Comparison of ENCODE assay signal across 7 cellular contexts in the genomic region with DNA sequence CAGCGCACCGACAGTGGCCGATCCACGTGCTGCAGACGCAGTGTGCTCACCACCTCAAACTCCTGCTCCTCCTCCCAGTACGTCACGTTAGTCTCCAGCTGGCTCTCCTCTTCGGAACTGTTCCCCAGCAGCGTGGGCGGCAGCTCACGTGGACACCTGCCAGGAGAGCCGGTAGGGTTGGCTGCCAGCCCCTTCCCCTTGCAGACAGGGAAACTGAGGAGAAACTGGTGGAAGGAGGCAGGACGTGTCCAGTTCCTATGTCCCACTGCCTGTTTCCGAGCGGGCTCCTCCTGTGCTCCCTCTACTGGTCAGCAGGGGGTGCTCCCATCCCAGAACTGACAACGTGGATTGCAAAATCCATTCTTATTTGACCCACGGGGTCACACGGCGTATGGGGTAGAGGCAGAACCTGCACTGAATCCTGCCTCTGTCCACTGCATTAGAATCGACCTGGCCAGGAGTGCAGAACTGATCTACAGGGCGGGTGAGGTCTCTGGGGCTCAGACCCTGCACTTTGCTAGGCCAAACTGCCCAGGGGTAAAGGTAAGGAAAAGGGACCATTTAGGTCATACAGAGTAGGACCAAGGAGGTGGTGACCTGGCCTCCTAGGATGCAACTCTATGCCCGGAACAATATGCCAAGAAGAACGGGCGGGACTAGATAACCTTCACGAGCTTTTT. TPM values are rescaled to one million over a fixed set of nuclear protein-coding genes. Genes with fewer than 3 reads are reported as not detected.
DNase-seq lines count a peak whose midpoint lies in the region; ATAC-seq and TF ChIP-seq lines count a peak whose summit lies in the region.

No MANE protein-coding gene starts in this region.

- H3K4me2 ChIP-seq in PC-9 (peak overlapping the region; percentile 73), trophoblast cell (ENCODE audit: low read length) (no peak overlapping the region)

- H3F3A ChIP-seq in PC-9 (ENCODE audit: insufficient read depth, low read depth), result no peaks in the 10 kb centered on the region

- peak; percentile 94 for TF ChIP-seq CTCF in PC-9 (conservative IDR thresholded peaks at IDR 0.05)

- no peak overlapping the region for H2BK120ac ChIP-seq in trophoblast cell (ENCODE audit: insufficient read depth, low read length, poor library complexity)

- H3K14ac ChIP-seq in trophoblast cell (ENCODE audit: low read length), result no peak overlapping the region

- CTCF ChIA-PET in PC-9 (lab: Charles Lee), result interaction anchor here (0.7 kb wide), 1 partner anchor 90 kb away, joined by 9 read pairs; no protein-coding TSS in a partner anchor

- peaks cover 9% of the 10 kb centered on the region for H3K79me1 ChIP-seq in trophoblast cell (ENCODE audit: low read length)

- H3K79me2 ChIP-seq in PC-9 (ENCODE audit: low read depth) (no peaks in the 10 kb centered on the region), trophoblast cell (ENCODE audit: control insufficient read depth, insufficient read depth, low read length, poor library complexity) (peaks cover 2% of the 10 kb centered on the region)

- H3K27ac ChIP-seq in PC-9 (no peak overlapping the region), trophoblast cell (ENCODE audit: low read depth, low read length) (no peak overlapping the region), aorta (ENCODE audit: low read depth in 1 of 2, low read length in 2 of 2) (no peak overlapping the region)

- peak overlapping the region; percentile 67 for H2AK5ac ChIP-seq in trophoblast cell (ENCODE audit: low read length)

- H3K23ac ChIP-seq in trophoblast cell (ENCODE audit: low read length), result no peak overlapping the region

- ATAC-seq in HG02759 (IDR thresholded peaks at IDR 0.05; ENCODE audit: unreplicated experiment), result peak; percentile 75
- peak; percentile 81 for ATAC-seq in aorta (ENCODE audit: low FRiP score)

- no peak overlapping the region for H3K9ac ChIP-seq in trophoblast cell (ENCODE audit: low read length)

- peak overlapping the region; percentile 42; the same call in 1 of the 2 replicates for H3K4me3 ChIP-seq in PC-9
- peak overlapping the region; percentile 33 for H3K4me3 ChIP-seq in trophoblast cell (ENCODE audit: low read depth, low read length)
- no peak overlapping the region for H3K4me3 ChIP-seq in aorta (ENCODE audit: low read length in 2 of 2)

- no CpG with 5 or more reads among the region's 25 CpGs for WGBS in trophoblast cell (ENCODE audit: extremely low coverage, insufficient coverage, insufficient read length)
- 13 to 16% methylated on average over 25 of the region's 25 CpGs for WGBS in aorta, 2 donors

- no peak overlapping the region for H2BK5ac ChIP-seq in trophoblast cell (ENCODE audit: low read depth, low read length, poor library complexity)

- H3K36me3 ChIP-seq in PC-9 (ENCODE audit: low read depth), result no peaks in the 10 kb centered on the region
- peaks cover 67 to 78% of the 10 kb centered on the region in 2 experiments for H3K36me3 ChIP-seq in trophoblast cell (ENCODE audit: control insufficient read depth in 1 of 2, insufficient read depth in 2 of 2, low read length in 2 of 2)
- peaks cover 2 to 22% of the 10 kb centered on the region in 2 donors for H3K36me3 ChIP-seq in aorta (ENCODE audit: control insufficient read depth in 1 of 2, insufficient read depth in 2 of 2, low read length in 1 of 2)

- POLR2A ChIA-PET in PC-9 (lab: Charles Lee; ENCODE audit: unreplicated experiment), result interaction anchor here (0.6 kb wide), 1 partner anchor 221 kb away, joined by 3 read pairs; no protein-coding TSS in a partner anchor

- no peak overlapping the region for H4K12ac ChIP-seq in trophoblast cell (ENCODE audit: low read depth, low read length)

- no peak overlapping the region for H3K4ac ChIP-seq in trophoblast cell (ENCODE audit: low read depth, low read length)

- DNase-seq in GDM1 (lab: John Stamatoyannopoulos, UW), result peak; percentile 27
- DNase-seq in PC-9, result peak; percentile 50 to 72
- peak; percentile 34 for DNase-seq in activated naive CD4-positive, alpha-beta T cell treated with Interleukin-2 at 50 U/mL for 16 hours
- DNase-seq in globus pallidus (ENCODE audit: low spot score), result peak; percentile 51
- peak; percentile 59 to 85 for DNase-seq in trophoblast cell
- DNase-seq in aorta, result peak; percentile 84 to 91

- peak overlapping the region; percentile 13 for H4K91ac ChIP-seq in trophoblast cell (ENCODE audit: low read depth, low read length)

- intact Hi-C loops in PC-9 (cut with micrococcal nuclease; ENCODE audit: unreplicated experiment) (loop anchor here (1.0 to 5.0 kb wide), 6 partner anchors 31 to 306 kb away; no protein-coding TSS in a partner anchor), aorta (cut with DNase I) (loop anchor here (1.0 to 5.0 kb wide), 4 partner anchors 31 to 128 kb away; partner anchors contain the start of genes HMGXB3 (in 1 of the 2) and TIGD6 (in 1 of the 2))

- no TSS peak for BruUV-seq in PC-9 (replicated peaks; lab: Mats Ljungman, UMichigan)

- H3K9me3 ChIP-seq in PC-9 (ENCODE audit: insufficient read depth, low read depth) (no peaks in the 10 kb centered on the region), trophoblast cell (ENCODE audit: insufficient read depth, low read depth, low read length) (peaks cover 5% of the 10 kb centered on the region), aorta (ENCODE audit: control insufficient read depth, low read length) (no peaks in the 10 kb centered on the region)

- no peaks in the 10 kb centered on the region; the same call in 1 of the 2 replicates for H3K27me3 ChIP-seq in PC-9 (ENCODE audit: insufficient read depth, low read depth)
- no peaks in the 10 kb centered on the region for H3K27me3 ChIP-seq in trophoblast cell (ENCODE audit: insufficient read depth, low read length)
- H3K27me3 ChIP-seq in aorta (ENCODE audit: control insufficient read depth in 1 of 2, insufficient read depth in 2 of 2, low read length in 1 of 2), result no peaks in the 10 kb centered on the region

- H2AFZ ChIP-seq in PC-9, result 0 out of 2 replicates have a peak overlapping the region, but pooled peaks have one; percentile 61
- H2AFZ ChIP-seq in trophoblast cell (ENCODE audit: insufficient read depth, low read length, poor library complexity), result no peak overlapping the region

- H3K4me1 ChIP-seq in PC-9 (replicated peaks; ENCODE audit: insufficient read depth) (no peaks in the 10 kb centered on the region), trophoblast cell (ENCODE audit: control insufficient read depth in 1 of 2, insufficient read depth in 2 of 2, low read length in 2 of 2) (peaks cover 0 to 4% of the 10 kb centered on the region in 2 experiments), aorta (ENCODE audit: control insufficient read depth in 1 of 2, insufficient read depth in 2 of 2, low read length in 2 of 2) (peaks cover 0 to 4% of the 10 kb centered on the region in 2 donors)

- peak overlapping the region; percentile 44 for H3K18ac ChIP-seq in trophoblast cell (ENCODE audit: low read length)

- H4K20me1 ChIP-seq in PC-9 (ENCODE audit: insufficient read depth), result no peaks in the 10 kb centered on the region

- H3K9me2 ChIP-seq in PC-9 (ENCODE audit: insufficient read depth), result no peaks in the 10 kb centered on the region

- H4K8ac ChIP-seq in trophoblast cell (ENCODE audit: low read depth, low read length), result peak overlapping the region; percentile 5

- no peak overlapping the region for H2BK12ac ChIP-seq in trophoblast cell (ENCODE audit: low read length)

RNA-seq across cellular contexts. Expression of gene PDGFRB, which starts 25.7 kb away (rescaled TPM):
- total RNA-seq in PC-9 (2021), result 0.08 TPM in 1 of 2 replicates, not detected in the other
- polyA plus RNA-seq in trophoblast cell (2013), result 91.3 and 93.4 TPM in 2 replicates
- total RNA-seq in aorta, result 100 to 1,000 TPM; 217 to 360 TPM
- 100 to 1,000 TPM in 1 of 2 donors, 10 to 100 TPM in 1; 44.0 to 353 TPM for polyA plus RNA-seq in aorta

RNA-seq across cellular contexts. Expression of gene CDX1, which starts 36.6 kb away (rescaled TPM):
- total RNA-seq in PC-9 (2021), result not detected in 2 replicates
- polyA plus RNA-seq in trophoblast cell (2013), result 9.7 and 11.3 TPM in 2 replicates
- total RNA-seq in aorta, result not detected
- polyA plus RNA-seq in aorta, result 10 to 100 TPM in 1 of 2 donors, under 1 TPM in 1; 0.69 to 30.2 TPM

RNA-seq across cellular contexts. Expression of gene CSF1R, which starts 43.6 kb away (rescaled TPM):
- 0.72 and 0.95 TPM in 2 replicates for total RNA-seq in PC-9 (2021)
- polyA plus RNA-seq in trophoblast cell (2013), result 42.3 and 43.7 TPM in 2 replicates
- total RNA-seq in aorta, result 100 to 1,000 TPM in 1 of 2 donors, 10 to 100 TPM in 1; 35.3 to 125 TPM
- polyA plus RNA-seq in aorta, result 10 to 100 TPM in 1 of 2 donors, 1 to 10 TPM in 1; 3.4 to 15.0 TPM

RNA-seq across cellular contexts. Expression of gene SLC6A7, which starts 59.9 kb away (rescaled TPM):
- 0.25 TPM in 1 of 2 replicates, not detected in the other for total RNA-seq in PC-9 (2021)
- polyA plus RNA-seq in trophoblast cell (2013), result 0.01 and 0.03 TPM in 2 replicates
- not detected for total RNA-seq in aorta
- under 1 TPM; 0.25 to 0.41 TPM for polyA plus RNA-seq in aorta

Comparison
In these comparisons a context has a peak if more than half of its experiments do, and no peak if none do; other contexts are left out.
1. DNase-seq: peak in every context shown above with its lines; median percentile 88 in aorta; 72 in trophoblast cell; 61 in PC-9; 51 in globus pallidus; 34 in activated naive CD4-positive, alpha-beta T cell treated with Interleukin-2 at 50 U/mL for 16 hours; 27 in GDM1.
2. H3K4me3 ChIP-seq: peak in PC-9 (single experiment) and trophoblast cell (single experiment); none in aorta (0 of 2).
3. RNA of gene PDGFRB, which starts 25.7 kb away (total RNA-seq): 217 to 360 TPM in aorta; 0.08 TPM in PC-9; every median in the first group is over 100 times any median in the second.
4. RNA of gene CSF1R, which starts 43.6 kb away (total RNA-seq): 35.3 to 125 TPM in aorta; 0.72 to 0.95 TPM in PC-9; every median in the first group is over 10 times any median in the second.